10 cellular contexts compared by ENCODE assay signal in the genomic region with DNA sequence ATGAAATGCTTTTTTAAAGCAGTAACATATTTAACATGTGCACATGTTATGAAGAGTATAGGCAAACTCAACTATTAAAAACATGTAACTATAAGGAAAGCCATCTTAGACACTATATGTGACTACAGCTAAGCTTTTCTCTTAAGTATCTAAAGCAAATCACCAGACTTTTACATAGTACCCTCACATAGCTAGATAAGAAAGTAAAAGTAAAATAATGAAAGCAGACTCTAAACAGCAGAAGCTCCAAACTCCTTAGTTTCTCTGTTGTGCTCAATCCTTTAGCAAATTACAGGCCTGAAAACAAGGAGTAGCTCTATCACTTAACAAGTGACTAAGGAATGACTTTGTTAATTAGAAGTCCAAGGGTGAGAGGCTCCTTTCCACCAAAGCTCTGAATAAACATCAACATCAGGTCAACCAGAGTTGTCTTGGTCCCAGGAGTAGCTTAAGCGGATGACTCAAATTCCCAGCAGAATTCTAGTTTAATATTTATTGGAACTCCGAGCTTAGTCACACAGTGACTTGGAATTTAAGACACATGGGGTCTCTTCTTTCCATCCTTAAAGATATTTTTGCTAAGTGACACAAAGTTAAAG. TPM values are rescaled to one million over a fixed set of nuclear protein-coding genes. Genes with fewer than 3 reads are reported as not detected.
DNase-seq lines count a peak whose midpoint lies in the region; TF ChIP-seq lines count a peak whose summit lies in the region.
"Had no signal": no experiment of that assay in that cellular context is flagged by ENCODE, and none has a peak within 500 bp of the region (broad histone marks: within the 10 kb centered on the region; RNA-seq: fewer than 3 reads in every experiment).

No MANE protein-coding gene starts in this region.

- no peaks in the 10 kb centered on the region for H3K36me3 ChIP-seq in skeletal muscle satellite cell (ENCODE audit: insufficient read depth, low read length)

- no peak for TF ChIP-seq POLR2A in erythroblast (IDR thresholded peaks at IDR 0.05; ENCODE audit: low read length)

- peaks cover 62% of the 10 kb centered on the region for H3K4me1 ChIP-seq in skeletal muscle satellite cell (ENCODE audit: control insufficient read depth, insufficient read depth, low read length)

- H3K36me3 Mint-ChIP-seq in T-helper 1 cell treated with Interleukin-12 subunit alpha and Interleukin-12 subunit beta and Interleukin-4 antibody, amounts not matched to agents 30 μg/mL and 1 μg/mL, for 36 hours (ENCODE audit: low read depth) = peaks cover 2% of the 10 kb centered on the region

- DNase-seq in T-helper 1 cell (no peak), NCI-H226 (peak; percentile 28), erythroblast (lab: John Stamatoyannopoulos, UW) (peak; percentile 37 to 68), SW480 (ENCODE audit: low spot score) (no peak), SIG-M5 (lab: John Stamatoyannopoulos, UW) (no peak), NCI-H748 treated with DMSO at 0.1 percent for 48 hours (lab: John Stamatoyannopoulos, UW) (no peak)
- DNase-seq: foreskin melanocyte, NCI-H2081 treated with DMSO at 0.1 percent for 48 hours had no signal

- peak overlapping the region; percentile 52 for H3K4me3 Mint-ChIP-seq in T-helper 1 cell treated with Interleukin-12 subunit alpha and Interleukin-12 subunit beta and Interleukin-4 antibody, amounts not matched to agents 30 μg/mL and 1 μg/mL, for 36 hours

- H3K4me1 Mint-ChIP-seq in T-helper 1 cell treated with Interleukin-12 subunit alpha and Interleukin-12 subunit beta and Interleukin-4 antibody, amounts not matched to agents 30 μg/mL and 1 μg/mL, for 36 hours (ENCODE audit: low read depth) = peaks cover 59% of the 10 kb centered on the region

- peak overlapping the region; percentile 55 for H3K4me3 ChIP-seq in skeletal muscle satellite cell (ENCODE audit: low read length)

- peak overlapping the region; percentile 30 for H3K9ac ChIP-seq in skeletal muscle satellite cell (ENCODE audit: low read depth, low read length)

- H3K9me3 Mint-ChIP-seq in T-helper 1 cell treated with Interleukin-12 subunit alpha and Interleukin-12 subunit beta and Interleukin-4 antibody, amounts not matched to agents 30 μg/mL and 1 μg/mL, for 36 hours = no peaks in the 10 kb centered on the region

- no peaks in the 10 kb centered on the region for H3K27me3 ChIP-seq in skeletal muscle satellite cell (ENCODE audit: control insufficient read depth, insufficient read depth, low read length)

- peak overlapping the region; percentile 82 for H3K4me2 ChIP-seq in skeletal muscle satellite cell (ENCODE audit: low read length)

- no peaks in the 10 kb centered on the region for H3K9me3 ChIP-seq in skeletal muscle satellite cell (replicated peaks; ENCODE audit: low read length)

- peak overlapping the region; percentile 43 for H3K27ac Mint-ChIP-seq in T-helper 1 cell treated with Interleukin-12 subunit alpha and Interleukin-12 subunit beta and Interleukin-4 antibody, amounts not matched to agents 30 μg/mL and 1 μg/mL, for 36 hours

- H3K27me3 Mint-ChIP-seq in T-helper 1 cell treated with Interleukin-12 subunit alpha and Interleukin-12 subunit beta and Interleukin-4 antibody, amounts not matched to agents 30 μg/mL and 1 μg/mL, for 36 hours (ENCODE audit: low read depth) = peaks cover 20% of the 10 kb centered on the region

RNA-seq across cellular contexts. Expression of gene NRIP1, which starts 6.0 kb away (rescaled TPM):
- 36.0 and 49.2 TPM in 2 replicates for total RNA-seq in skeletal muscle satellite cell (2012; rRNA removed)

Comparison
In these comparisons a context has a peak if more than half of its experiments do, and no peak if none do; other contexts are left out.
1. DNase-seq: peak in NCI-H226 (single experiment) and erythroblast (2 of 2); none in T-helper 1 cell (0 of 5), SW480 (single experiment), SIG-M5 (single experiment) and NCI-H748 treated with DMSO at 0.1 percent for 48 hours (single experiment).